ENCODE assay signal across 13 cellular contexts in the genomic region with DNA sequence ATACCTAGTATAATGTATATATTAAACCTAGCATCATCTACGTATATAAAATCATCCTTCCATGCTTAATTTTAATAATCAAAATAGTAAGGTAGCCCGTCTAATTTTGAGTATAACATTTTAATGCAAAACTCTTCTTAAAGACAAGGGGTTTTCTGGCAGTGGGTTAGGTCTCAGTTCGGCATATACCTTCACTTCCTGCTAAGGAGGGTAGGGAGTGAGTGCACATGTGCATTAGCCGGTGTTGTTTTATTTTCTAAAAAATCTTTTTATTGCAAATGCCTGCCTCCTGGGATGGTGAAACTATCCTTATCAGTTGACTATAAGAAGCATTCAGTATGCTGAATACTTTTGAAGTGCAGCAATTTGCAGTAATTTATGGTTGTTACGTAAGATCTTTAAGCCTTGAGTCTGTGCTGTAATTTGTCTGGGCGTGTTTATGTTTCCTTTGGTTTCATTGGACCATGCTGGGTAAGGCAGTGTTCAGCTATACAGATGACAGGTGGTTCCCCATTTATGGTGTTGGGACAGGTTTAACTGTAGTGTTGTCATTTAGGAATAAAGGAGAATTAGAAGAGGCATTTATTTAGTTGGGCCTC. TPM values are rescaled to one million over a fixed set of nuclear protein-coding genes. Genes with fewer than 3 reads are reported as not detected.
DNase-seq lines count a peak whose midpoint lies in the region; ATAC-seq and TF ChIP-seq lines count a peak whose summit lies in the region.
"Had no signal": no experiment of that assay in that cellular context is flagged by ENCODE, and none has a peak within 500 bp of the region (broad histone marks: within the 10 kb centered on the region; RNA-seq: fewer than 3 reads in every experiment).

No MANE protein-coding gene starts in this region.

- H3K4me1 ChIP-seq in lower lobe of right lung = peaks cover 7% of the 10 kb centered on the region
- H3K4me1 ChIP-seq in PC-3 (ENCODE audit: insufficient read depth, low read length) = no peaks in the 10 kb centered on the region
- no peaks in the 10 kb centered on the region for H3K4me1 ChIP-seq in ovary (ENCODE audit: insufficient read depth)

- no peaks in the 10 kb centered on the region for H3F3A ChIP-seq in PC-3 (ENCODE audit: low read length, unreplicated experiment)

- WGBS in ovary, 3 donors = 86 to 96% (median 93%) methylated on average over 6 of the region's 6 CpGs

- H2AFZ ChIP-seq in PC-3 (ENCODE audit: low read length) = no peak overlapping the region

- H3K27me3 ChIP-seq in lower lobe of right lung (ENCODE audit: low read depth) (no peaks in the 10 kb centered on the region), PC-3 (ENCODE audit: low read length) (no peaks in the 10 kb centered on the region), ovary (no peaks in the 10 kb centered on the region)

- H3K27ac ChIP-seq in SK-N-MC = no peak overlapping the region
- H3K27ac ChIP-seq in lower lobe of right lung = no peak overlapping the region
- no peak overlapping the region for H3K27ac ChIP-seq in PC-3 (ENCODE audit: low read length)
- H3K27ac ChIP-seq in ovary = no peak overlapping the region

- no peak overlapping the region for H3K4me2 ChIP-seq in PC-3 (ENCODE audit: low read length)

- H3K4me3 ChIP-seq in SK-N-MC = peak overlapping the region; percentile 3; the same call in 1 of the 2 replicates
- no peak overlapping the region for H3K4me3 ChIP-seq in lower lobe of right lung
- H3K4me3 ChIP-seq in PC-3 (ENCODE audit: low read length) = no peak overlapping the region
- no peak overlapping the region for H3K4me3 ChIP-seq in ovary

- no peak for TF ChIP-seq EP300 in ovary (IDR thresholded peaks at IDR 0.05)

- H3K9me3 ChIP-seq in SK-N-MC (ENCODE audit: low read depth, low read length) (no peaks in the 10 kb centered on the region), lower lobe of right lung (no peaks in the 10 kb centered on the region), PC-3 (ENCODE audit: low read length) (no peaks in the 10 kb centered on the region), ovary (no peaks in the 10 kb centered on the region)

- ATAC-seq in GM19351 (IDR thresholded peaks at IDR 0.05; ENCODE audit: unreplicated experiment) = peak; percentile 93
- ATAC-seq in lower lobe of right lung = peak; percentile 56 to 62
- ATAC-seq in PC-3 = no peak
- no peak for ATAC-seq in HG02973 (IDR thresholded peaks at IDR 0.05; ENCODE audit: unreplicated experiment)

- H3K79me2 ChIP-seq in PC-3 (ENCODE audit: low read length) = no peaks in the 10 kb centered on the region

- peaks cover 30% of the 10 kb centered on the region for H3K36me3 ChIP-seq in SK-N-MC (ENCODE audit: insufficient read depth, low read length)
- H3K36me3 ChIP-seq in lower lobe of right lung = no peaks in the 10 kb centered on the region
- no peaks in the 10 kb centered on the region for H3K36me3 ChIP-seq in PC-3 (ENCODE audit: low read depth, low read length)
- no peaks in the 10 kb centered on the region for H3K36me3 ChIP-seq in ovary

- DNase-seq in NCI-H1417 (lab: John Stamatoyannopoulos, UW) (peak; percentile 33 to 88 (median 58)), SK-N-MC (ENCODE audit: low read depth, low spot score) (peak; percentile 79), lower lobe of right lung (no peak), PC-3 (no peak), ovary (no peak)
- DNase-seq in activated CD4-positive, CD25-positive, alpha-beta regulatory T cell treated with anti-CD3 and anti-CD28 coated beads, Interleukin-2, amount 50 U/mL, for 72 hours = no peak
- DNase-seq: activated T-cell treated with anti-CD3 and anti-CD28 coated beads, Interleukin-2, amount 50 U/mL, for 48 hours; erythroblast; kidney; occipital lobe; substantia nigra had no signal

- POLR2A ChIA-PET in PC-3 (lab: Charles Lee; ENCODE audit: unreplicated experiment) = no interaction called here

- intact Hi-C loops in lower lobe of right lung (cut with DNase I) (no loop called here), PC-3 (cut with micrococcal nuclease) (no loop called here), ovary (cut with DNase I) (no loop called here)

- H4K20me1 ChIP-seq in PC-3 (ENCODE audit: low read length) = no peaks in the 10 kb centered on the region

- CTCF ChIA-PET in PC-3 (lab: Charles Lee) = no interaction called here

- TF ChIP-seq POLR2A in ovary (IDR thresholded peaks at IDR 0.05) = no peak

- no TSS peak for BruUV-seq in PC-3 (replicated peaks; lab: Mats Ljungman, UMichigan)

- H3K9me2 ChIP-seq in PC-3 (replicated peaks; ENCODE audit: low read length) = no peaks in the 10 kb centered on the region

- no peak for TF ChIP-seq CTCF in lower lobe of right lung (IDR thresholded peaks at IDR 0.05)
- no peak for TF ChIP-seq CTCF in PC-3 (conservative IDR thresholded peaks at IDR 0.05; ENCODE audit: low read depth, low read length)
- TF ChIP-seq CTCF in ovary (IDR thresholded peaks at IDR 0.05) = no peak

- no peak overlapping the region for H3K9ac ChIP-seq in SK-N-MC (ENCODE audit: insufficient read length)
- no peak overlapping the region for H3K9ac ChIP-seq in PC-3 (ENCODE audit: low read length)

RNA-seq across cellular contexts. Expression of a gene that starts 11.7 kb away (rescaled TPM):
- total RNA-seq in lower lobe of right lung (50.9 TPM), PC-3 (2014; rRNA removed) (4.7 and 5.0 TPM in 2 replicates), ovary (10 to 100 TPM in 5 of 7 donors, 1 to 10 TPM in 2; 7.9 to 14.1 (median 11.7) TPM)
- 10 to 100 TPM in 1 of 2 donors, 1 to 10 TPM in 1; 6.9 to 14.4 TPM for polyA plus RNA-seq in ovary

Comparison
In these comparisons a context has a peak if more than half of its experiments do, and no peak if none do; other contexts are left out.
1. ATAC-seq: peak in GM19351 (single experiment) and lower lobe of right lung (2 of 2); none in PC-3 (single experiment) and HG02973 (single experiment).
2. DNase-seq: peak in NCI-H1417 (3 of 3) and SK-N-MC (single experiment); none in lower lobe of right lung (single experiment), PC-3 (single experiment), ovary (0 of 5) and activated CD4-positive, CD25-positive, alpha-beta regulatory T cell treated with anti-CD3 and anti-CD28 coated beads, Interleukin-2, amount 50 U/mL, for 72 hours (single experiment).